In genomic region chr12:56541610-56542009, GRCh38 we compare ENCODE assay signal across 20 cellular contexts. TPM values are rescaled to one million over a fixed set of nuclear protein-coding genes. Genes with fewer than 3 reads are reported as not detected.
DNase-seq lines count a peak whose midpoint lies in the region; ATAC-seq and TF ChIP-seq lines count a peak whose summit lies in the region.
"Had no signal": no experiment of that assay in that cellular context is flagged by ENCODE, and none has a peak within 500 bp of the region (broad histone marks: within the 10 kb centered on the region; RNA-seq: fewer than 3 reads in every experiment).

No MANE protein-coding gene starts in this region.

- no peak overlapping the region for H3K4me2 ChIP-seq in GM23338

- TF ChIP-seq CTCF in GM23338 (conservative IDR thresholded peaks at IDR 0.05; ENCODE audit: low read depth in 2 of 2) (no peak), left lung (IDR thresholded peaks at IDR 0.05) (no peak), upper lobe of left lung (IDR thresholded peaks at IDR 0.05) (no peak)

- H3K27ac ChIP-seq in GM23338 (ENCODE audit: low read depth) (0 out of 2 replicates have a peak overlapping the region, but pooled peaks have one; percentile 34), SK-N-MC (peak overlapping the region; percentile 13; the same call in 1 of the 2 replicates), left lung (peak overlapping the region; percentile 9 to 15), upper lobe of left lung (peak overlapping the region in 3 of 4 donors; percentile 30 to 51 (median 46))
- H3K27ac ChIP-seq: GM23248 had no signal

- 11 to 34% methylated on average over 2 of the region's 2 CpGs for WGBS in upper lobe of left lung, 2 donors

- no peak overlapping the region for H3K27ac Mint-ChIP-seq in GM23338
- H3K27ac Mint-ChIP-seq: CD4-positive, CD25-positive, alpha-beta regulatory T cell; CD8-positive, alpha-beta memory T cell; IgD-negative memory B cell had no signal

- TF ChIP-seq POLR2A in upper lobe of left lung (IDR thresholded peaks at IDR 0.05), result no peak

- ATAC-seq in GM23338, result no peak
- peak; percentile 72 for ATAC-seq in left lung
- no peak for ATAC-seq in upper lobe of left lung (ENCODE audit: low FRiP score in 2 of 2)
- ATAC-seq in HG03521 (IDR thresholded peaks at IDR 0.05; ENCODE audit: unreplicated experiment), result no peak
- ATAC-seq: GM12878 had no signal

- H3K9me3 ChIP-seq in SK-N-MC (ENCODE audit: low read depth, low read length), result no peaks in the 10 kb centered on the region
- H3K9me3 ChIP-seq in left lung, result no peaks in the 10 kb centered on the region
- no peaks in the 10 kb centered on the region for H3K9me3 ChIP-seq in upper lobe of left lung
- H3K9me3 ChIP-seq: BE2C had no signal

- H3K9me3 Mint-ChIP-seq in GM23338, result no peaks in the 10 kb centered on the region
- H3K9me3 Mint-ChIP-seq: CD8-positive, alpha-beta memory T cell; IgD-negative memory B cell had no signal

- H3K4me3 ChIP-seq in GM23338 (no peak overlapping the region), SK-N-MC (no peak overlapping the region), left lung (no peak overlapping the region), upper lobe of left lung (peak overlapping the region in 1 of 4 donors; percentile 4)
- H3K4me3 ChIP-seq: GM12878, GM23248 had no signal

- TF ChIP-seq EP300 in upper lobe of left lung (IDR thresholded peaks at IDR 0.05), result no peak

- H3K36me3 ChIP-seq in GM23338 (ENCODE audit: insufficient read depth) (no peaks in the 10 kb centered on the region), SK-N-MC (ENCODE audit: insufficient read depth, low read length) (no peaks in the 10 kb centered on the region), left lung (no peaks in the 10 kb centered on the region), upper lobe of left lung (peaks cover 0 to 32% (median 0%) of the 10 kb centered on the region in 4 donors)
- H3K36me3 ChIP-seq: BE2C had no signal

- H3K36me3 Mint-ChIP-seq in GM23338 (ENCODE audit: low read depth), result no peaks in the 10 kb centered on the region
- H3K36me3 Mint-ChIP-seq: CD8-positive, alpha-beta memory T cell had no signal

- 0 out of 2 replicates have a peak, but pooled peaks cover 3% of the 10 kb centered on the region for H3F3A ChIP-seq in GM23338 (replicated peaks; ENCODE audit: low read depth)

- no peaks in the 10 kb centered on the region for H3K27me3 Mint-ChIP-seq in GM23338 (ENCODE audit: insufficient read depth, low read depth, poor library complexity)
- H3K27me3 Mint-ChIP-seq: CD8-positive, alpha-beta memory T cell; IgD-negative memory B cell had no signal

- H3K27me3 ChIP-seq in GM23338 (ENCODE audit: insufficient read depth) (no peaks in the 10 kb centered on the region), left lung (no peaks in the 10 kb centered on the region), upper lobe of left lung (no peaks in the 10 kb centered on the region)
- H3K27me3 ChIP-seq: BE2C had no signal

- 0 out of 2 replicates have a peak, but pooled peaks cover 4% of the 10 kb centered on the region for H4K20me1 ChIP-seq in GM23338 (replicated peaks; ENCODE audit: insufficient read depth)

- H3K9ac ChIP-seq in SK-N-MC (ENCODE audit: insufficient read length), result no peak overlapping the region
- H3K9ac ChIP-seq: GM23248 had no signal

- no peaks in the 10 kb centered on the region for H3K4me1 Mint-ChIP-seq in GM23338
- H3K4me1 Mint-ChIP-seq: CD4-positive, CD25-positive, alpha-beta regulatory T cell; IgD-negative memory B cell had no signal

- no peaks in the 10 kb centered on the region for H3K9me2 ChIP-seq in GM23338 (ENCODE audit: insufficient read depth)

- DNase-seq in GM23338 (ENCODE audit: low spot score) (no peak), SK-N-MC (ENCODE audit: low read depth, low spot score) (no peak), left lung (no peak), upper lobe of left lung (no peak), AG08395 (ENCODE audit: low spot score) (no peak), ureter (ENCODE audit: low spot score) (no peak)
- DNase-seq: BE2C; C1 segment of cervical spinal cord; CD4-positive, CD25-positive, alpha-beta regulatory T cell; CD8-positive, alpha-beta memory T cell; COR-L47; DMS 273 treated with DMSO at 0.1 percent for 48 hours; DMS53; DND-41; EL; GM23248; HCEC 1CT had no signal

- intact Hi-C loops in left lung (cut with DNase I), result no loop called here

- H2AFZ ChIP-seq in GM23338, result no peak overlapping the region
- H2AFZ ChIP-seq: GM23248 had no signal

- peaks cover 8% of the 10 kb centered on the region; the same call in 1 of the 2 replicates for H3K79me2 ChIP-seq in GM23338 (replicated peaks; ENCODE audit: insufficient read depth)

- no peak overlapping the region for H3K4me3 Mint-ChIP-seq in GM23338
- H3K4me3 Mint-ChIP-seq: CD4-positive, CD25-positive, alpha-beta regulatory T cell; CD8-positive, alpha-beta memory T cell; IgD-negative memory B cell had no signal

- no peaks in the 10 kb centered on the region for H3K4me1 ChIP-seq in GM23338 (ENCODE audit: insufficient read depth)
- H3K4me1 ChIP-seq in left lung, result peaks cover 11 to 43% of the 10 kb centered on the region in 2 donors
- peaks cover 22 to 54% (median 32%) of the 10 kb centered on the region in 4 donors for H3K4me1 ChIP-seq in upper lobe of left lung

TF ChIP-seq in GM23338, 12 proteins besides CTCF, POLR2A, EP300 and RAD21 (continues in another document):
- no peak for TF ChIP-seq CREB1 (CRISPR knock-in tag; IDR thresholded peaks at IDR 0.05; ENCODE audit: low read depth)
- no peak for TF ChIP-seq STAT1 (IDR thresholded peaks at IDR 0.05; ENCODE audit: unreplicated experiment)
- no peak for TF ChIP-seq ZNF462 (CRISPR knock-in tag; IDR thresholded peaks at IDR 0.05)

RNA-seq across cellular contexts. Expression of gene RBMS2, which starts 20.0 kb away (rescaled TPM):
- total RNA-seq in GM23338 (2014; rRNA removed; shearing (Covaris generic)), result 13.1 and 16.8 TPM in 2 replicates
- polyA plus RNA-seq in GM23338 (2016; fragmentation: Nextera tagmentation; extraction: Ambion mirVana), result 4.3 and 9.2 TPM in 2 replicates
- 100 to 1,000 TPM in 1 of 2 donors, 10 to 100 TPM in 1; 81.2 to 113 TPM for total RNA-seq in left lung
- 100 to 1,000 TPM in 1 of 6 donors, 10 to 100 TPM in 5; 43.0 to 113 (median 78.4) TPM for total RNA-seq in upper lobe of left lung
- total RNA-seq in ureter, result 49.4 TPM

RNA-seq across cellular contexts. Expression of gene GLS2, which starts 53.6 kb away (rescaled TPM):
- total RNA-seq in GM23338 (2014; rRNA removed; shearing (Covaris generic)), result 24.5 and 31.6 TPM in 2 replicates
- 11.2 and 12.2 TPM in 2 replicates for polyA plus RNA-seq in GM23338 (2016; fragmentation: Nextera tagmentation; extraction: Ambion mirVana)
- total RNA-seq in left lung (1 to 10 TPM; 3.0 to 5.9 TPM), upper lobe of left lung (10 to 100 TPM in 1 of 6 donors, 1 to 10 TPM in 5; 2.0 to 11.6 (median 5.0) TPM), ureter (4.5 TPM)
- total RNA-seq: GM23248 had no signal
- polyA plus RNA-seq: GM23248 had no signal
